Comparison of ENCODE assay signal across 1 cellular context in the genomic region with DNA sequence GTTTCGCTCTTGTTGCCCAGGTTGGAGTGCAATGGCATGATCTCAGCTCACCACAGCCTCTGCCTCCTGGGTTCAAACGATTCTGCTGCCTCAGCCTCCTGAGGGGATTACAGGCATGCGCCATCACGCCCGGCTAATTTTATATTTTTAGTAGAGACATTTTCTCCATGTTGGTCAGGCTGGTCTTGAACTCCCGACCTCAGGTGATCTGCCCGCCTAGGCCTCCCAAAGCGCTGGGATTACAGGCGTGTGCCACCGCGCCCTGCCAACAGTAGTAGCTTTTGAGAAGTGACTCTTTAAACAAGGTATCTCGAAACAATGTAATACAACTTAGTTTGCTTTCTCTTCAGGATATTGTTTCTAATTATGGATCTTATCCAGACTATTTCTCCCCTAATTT.
TF ChIP-seq lines count a peak whose summit lies in the region.

No MANE protein-coding gene starts in this region.

TF ChIP-seq in K562, 482 proteins besides CTCF, POLR2A, EP300 and RAD21:
- TF ChIP-seq, protein P1, sequence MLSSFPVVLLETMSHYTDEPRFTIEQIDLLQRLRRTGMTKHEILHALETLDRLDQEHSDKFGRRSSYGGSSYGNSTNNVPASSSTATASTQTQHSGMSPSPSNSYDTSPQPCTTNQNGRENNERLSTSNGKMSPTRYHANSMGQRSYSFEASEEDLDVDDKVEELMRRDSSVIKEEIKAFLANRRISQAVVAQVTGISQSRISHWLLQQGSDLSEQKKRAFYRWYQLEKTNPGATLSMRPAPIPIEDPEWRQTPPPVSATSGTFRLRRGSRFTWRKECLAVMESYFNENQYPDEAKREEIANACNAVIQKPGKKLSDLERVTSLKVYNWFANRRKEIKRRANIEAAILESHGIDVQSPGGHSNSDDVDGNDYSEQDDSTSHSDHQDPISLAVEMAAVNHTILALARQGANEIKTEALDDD (IDR thresholded peaks at IDR 0.05), result 0 out of 2 replicates have a peak, but pooled peaks have one; percentile 20
- TF ChIP-seq DMBX1 (CRISPR knock-in tag; IDR thresholded peaks at IDR 0.05; ENCODE audit: borderline replicate concordance) (0 out of 2 replicates have a peak, but pooled peaks have one; percentile 40), GTF2E2 (tag; IDR thresholded peaks at IDR 0.05) (0 out of 2 replicates have a peak, but pooled peaks have one; percentile 30)
- TF ChIP-seq, protein P2, sequence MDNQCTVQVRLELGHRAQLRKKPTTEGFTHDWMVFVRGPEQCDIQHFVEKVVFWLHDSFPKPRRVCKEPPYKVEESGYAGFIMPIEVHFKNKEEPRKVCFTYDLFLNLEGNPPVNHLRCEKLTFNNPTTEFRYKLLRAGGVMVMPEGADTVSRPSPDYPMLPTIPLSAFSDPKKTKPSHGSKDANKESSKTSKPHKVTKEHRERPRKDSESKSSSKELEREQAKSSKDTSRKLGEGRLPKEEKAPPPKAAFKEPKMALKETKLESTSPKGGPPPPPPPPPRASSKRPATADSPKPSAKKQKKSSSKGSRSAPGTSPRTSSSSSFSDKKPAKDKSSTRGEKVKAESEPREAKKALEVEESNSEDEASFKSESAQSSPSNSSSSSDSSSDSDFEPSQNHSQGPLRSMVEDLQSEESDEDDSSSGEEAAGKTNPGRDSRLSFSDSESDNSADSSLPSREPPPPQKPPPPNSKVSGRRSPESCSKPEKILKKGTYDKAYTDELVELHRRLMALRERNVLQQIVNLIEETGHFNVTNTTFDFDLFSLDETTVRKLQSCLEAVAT (IDR thresholded peaks at IDR 0.05), result 0 out of 4 replicates have a peak, but pooled peaks of 1 of the 2 experiments have one; percentile 14
TF ChIP-seq in K562: peak in this region for 4; not testable (repeated sequence) for 478.
